Comparison of ENCODE assay signal across 16 cellular contexts in the genomic region with DNA sequence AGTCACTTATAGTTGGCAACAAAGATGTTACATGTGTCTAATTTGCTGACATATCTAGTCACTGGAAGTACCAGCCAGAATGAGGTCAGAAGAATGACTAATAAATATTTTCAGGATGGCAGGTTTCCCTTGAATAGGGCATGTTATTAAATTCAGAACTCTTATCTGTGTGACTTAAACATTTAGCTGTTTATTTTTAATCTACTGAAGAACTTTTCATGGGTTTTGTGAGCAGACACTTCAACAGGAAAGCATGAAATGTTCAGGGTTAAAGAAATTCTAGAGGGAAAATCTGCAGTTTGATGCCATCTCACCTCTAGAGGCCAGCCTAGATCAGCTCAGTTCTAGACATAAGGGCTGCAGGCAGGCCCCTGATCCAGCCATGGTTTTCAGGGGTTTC. TPM values are rescaled to one million over a fixed set of nuclear protein-coding genes. Genes with fewer than 3 reads are reported as not detected.
DNase-seq lines count a peak whose midpoint lies in the region; ATAC-seq and TF ChIP-seq lines count a peak whose summit lies in the region.
"Had no signal": no experiment of that assay in that cellular context is flagged by ENCODE, and none has a peak within 500 bp of the region (broad histone marks: within the 10 kb centered on the region; RNA-seq: fewer than 3 reads in every experiment).

No MANE protein-coding gene starts in this region.

- no peaks in the 10 kb centered on the region for H4K20me1 ChIP-seq in PC-9 (ENCODE audit: insufficient read depth)

- H3K9me2 ChIP-seq in PC-9 (ENCODE audit: insufficient read depth): no peaks in the 10 kb centered on the region

- H3K27ac ChIP-seq in PC-9: peak overlapping the region; percentile 99
- H3K27ac ChIP-seq: coronary artery, SK-N-MC had no signal

- H3K9me3 Mint-ChIP-seq in neural crest cell: no peaks in the 10 kb centered on the region
- H3K9me3 Mint-ChIP-seq in T-helper 2 cell treated with Interferon-gamma antibody and Interleukin-4, amounts not matched to agents 5 μg/mL and 100 μg/mL, for 36 hours: no peaks in the 10 kb centered on the region
- H3K9me3 Mint-ChIP-seq: activated T-helper 1 cell treated with anti-CD3 and anti-CD28 coated beads, Interleukin-12 subunit alpha, Interleukin-12 subunit beta, Interleukin-2, Interleukin-4 antibody, amounts not matched to agents 30 ng/mL and 10 ng/mL and 1 ng/mL, durations not matched to agents 14 hours and 24 hours and 36 hours had no signal

- H3F3A ChIP-seq in PC-9 (ENCODE audit: insufficient read depth, low read depth): peaks cover 75% of the 10 kb centered on the region

- ATAC-seq in omental fat pad (ENCODE audit: low FRiP score): no peak

- H2AFZ ChIP-seq in PC-9: no peak overlapping the region

- peaks cover 64% of the 10 kb centered on the region for H3K4me1 ChIP-seq in PC-9 (replicated peaks; ENCODE audit: insufficient read depth)

- CTCF ChIA-PET in PC-9 (lab: Charles Lee): interaction anchor here (1.4 kb wide), 1 partner anchor 55 kb away, joined by 6 read pairs; no protein-coding TSS in a partner anchor

- peaks cover 87% of the 10 kb centered on the region for H3K79me2 ChIP-seq in PC-9 (ENCODE audit: low read depth)

- POLR2A ChIA-PET in PC-9 (lab: Charles Lee; ENCODE audit: unreplicated experiment): interaction anchor here (0.5 to 0.8 kb wide), 5 partner anchors 13 to 198 kb away, joined by 3 to 15 read pairs (median 4); a partner anchor contains a TSS

- peaks cover 67% of the 10 kb centered on the region for H3K36me3 ChIP-seq in PC-9 (ENCODE audit: low read depth)

- BruUV-seq in PC-9 (replicated peaks; lab: Mats Ljungman, UMichigan): no TSS peak

- intact Hi-C loops in PC-9 (cut with micrococcal nuclease; ENCODE audit: unreplicated experiment) (no loop called here), posterior vena cava (cut with DNase I) (loop anchor here in 1 of 2 donors (10.0 kb wide), 1 partner anchor 196 kb away; a partner anchor contains a TSS)

- peak overlapping the region; percentile 17 for H3K4me3 Mint-ChIP-seq in neural crest cell
- H3K4me3 Mint-ChIP-seq in T-helper 2 cell treated with Interferon-gamma antibody and Interleukin-4, amounts not matched to agents 5 μg/mL and 100 μg/mL, for 36 hours: no peak overlapping the region
- H3K4me3 Mint-ChIP-seq: activated T-helper 1 cell treated with anti-CD3 and anti-CD28 coated beads, Interleukin-12 subunit alpha, Interleukin-12 subunit beta, Interleukin-2, Interleukin-4 antibody, amounts not matched to agents 30 ng/mL and 10 ng/mL and 1 ng/mL, durations not matched to agents 14 hours and 24 hours and 36 hours had no signal

- no peaks in the 10 kb centered on the region for H3K4me1 Mint-ChIP-seq in neural crest cell
- no peaks in the 10 kb centered on the region for H3K4me1 Mint-ChIP-seq in T-helper 2 cell treated with Interferon-gamma antibody and Interleukin-4, amounts not matched to agents 5 μg/mL and 100 μg/mL, for 36 hours (ENCODE audit: low read depth)

- TF ChIP-seq CTCF in PC-9 (conservative IDR thresholded peaks at IDR 0.05) (no peak; the same call in 1 of the 2 replicates), neural crest cell (conservative IDR thresholded peaks at IDR 0.05) (no peak), omental fat pad (IDR thresholded peaks at IDR 0.05) (no peak)

- no peak overlapping the region for H3K27ac Mint-ChIP-seq in neural crest cell (ENCODE audit: unreplicated experiment)
- no peak overlapping the region for H3K27ac Mint-ChIP-seq in T-helper 2 cell treated with Interferon-gamma antibody and Interleukin-4, amounts not matched to agents 5 μg/mL and 100 μg/mL, for 36 hours
- H3K27ac Mint-ChIP-seq: activated T-helper 1 cell treated with anti-CD3 and anti-CD28 coated beads, Interleukin-12 subunit alpha, Interleukin-12 subunit beta, Interleukin-2, Interleukin-4 antibody, amounts not matched to agents 30 ng/mL and 10 ng/mL and 1 ng/mL, durations not matched to agents 14 hours and 24 hours and 36 hours had no signal

- no peaks in the 10 kb centered on the region for H3K27me3 Mint-ChIP-seq in neural crest cell (ENCODE audit: low read depth)
- no peaks in the 10 kb centered on the region for H3K27me3 Mint-ChIP-seq in T-helper 2 cell treated with Interferon-gamma antibody and Interleukin-4, amounts not matched to agents 5 μg/mL and 100 μg/mL, for 36 hours (ENCODE audit: low read depth)

- no peak overlapping the region for H3K4me3 ChIP-seq in PC-9
- H3K4me3 ChIP-seq: coronary artery, MG63, SK-N-MC, skin epidermis had no signal

- peaks cover 29% of the 10 kb centered on the region for H3K36me3 Mint-ChIP-seq in neural crest cell (ENCODE audit: low read depth)
- H3K36me3 Mint-ChIP-seq in T-helper 2 cell treated with Interferon-gamma antibody and Interleukin-4, amounts not matched to agents 5 μg/mL and 100 μg/mL, for 36 hours (ENCODE audit: low read depth): peaks cover 48% of the 10 kb centered on the region

- H3K4me2 ChIP-seq in PC-9: peak overlapping the region; percentile 81

- H3K27me3 ChIP-seq in PC-9 (ENCODE audit: insufficient read depth, low read depth): no peaks in the 10 kb centered on the region
- H3K27me3 ChIP-seq: MG63 had no signal

- H3K9me3 ChIP-seq in PC-9 (ENCODE audit: insufficient read depth, low read depth): no peaks in the 10 kb centered on the region
- H3K9me3 ChIP-seq: MG63 had no signal

- peak; percentile 62 for DNase-seq in EH (ENCODE audit: low read depth)
- DNase-seq in PC-9: peak in 1 of 2 experiments; percentile 46
- DNase-seq in dermis blood vessel endothelial cell: peak; percentile 40
- no peak for DNase-seq in neural crest cell (ENCODE audit: low read depth, low spot score)
- DNase-seq in activated naive CD4-positive, alpha-beta T cell treated with anti-CD3 and anti-CD28 coated beads, Interleukin-2, amount 50 U/mL, for 16 hours: no peak
- no peak for DNase-seq in posterior vena cava (ENCODE audit: low spot score)
- DNase-seq in T-helper 2 cell treated with Interferon-gamma antibody and Interleukin-4, amounts not matched to agents 5 μg/mL and 100 μg/mL, for 36 hours (ENCODE audit: low spot score): no peak
- no peak for DNase-seq in omental fat pad (ENCODE audit: low spot score)
- DNase-seq: activated CD4-positive, CD25-positive, alpha-beta regulatory T cell; DMS 273 treated with DMSO at 0.1 percent for 48 hours; NCI-H446 treated with DMSO at 0.1 percent for 48 hours had no signal

RNA-seq across cellular contexts. Expression of a gene that starts 13.2 kb away (rescaled TPM):
- total RNA-seq in PC-9 (2021): 199 and 244 TPM in 2 replicates
- total RNA-seq in dermis blood vessel endothelial cell: 63.0 and 114 TPM in 2 replicates
- total RNA-seq in neural crest cell: 247 and 261 TPM in 2 replicates
- 10 to 100 TPM; 23.3 to 31.1 TPM for total RNA-seq in posterior vena cava
- 10 to 100 TPM; 22.7 to 28.5 (median 23.8) TPM for total RNA-seq in omental fat pad

RNA-seq across cellular contexts. Expression of a gene that starts 14.7 kb away (rescaled TPM):
- total RNA-seq in PC-9 (2021) (119 and 125 TPM in 2 replicates), dermis blood vessel endothelial cell (20.9 and 41.0 TPM in 2 replicates), neural crest cell (111 and 113 TPM in 2 replicates), posterior vena cava (10 to 100 TPM; 37.1 to 42.3 TPM), omental fat pad (10 to 100 TPM; 27.3 to 73.3 (median 51.6) TPM)

Comparison
In these comparisons a context has a peak if more than half of its experiments do, and no peak if none do; other contexts are left out.
1. DNase-seq: peak in EH (single experiment) and dermis blood vessel endothelial cell (single experiment); none in neural crest cell (single experiment), activated naive CD4-positive, alpha-beta T cell treated with anti-CD3 and anti-CD28 coated beads, Interleukin-2, amount 50 U/mL, for 16 hours (single experiment), posterior vena cava (single experiment), T-helper 2 cell treated with Interferon-gamma antibody and Interleukin-4, amounts not matched to agents 5 μg/mL and 100 μg/mL, for 36 hours (single experiment) and omental fat pad (single experiment).